8 cellular contexts compared by ENCODE assay signal in genomic region chr11:130390071-130390758, GRCh38. TPM values are rescaled to one million over a fixed set of nuclear protein-coding genes. Genes with fewer than 3 reads are reported as not detected.
DNase-seq lines count a peak whose midpoint lies in the region; ATAC-seq and TF ChIP-seq lines count a peak whose summit lies in the region.

No MANE protein-coding gene starts in this region.

- H3K79me2 ChIP-seq in GM23338 (replicated peaks; ENCODE audit: insufficient read depth) = no peaks in the 10 kb centered on the region

- H3F3A ChIP-seq in GM23338 (replicated peaks; ENCODE audit: low read depth) = no peaks in the 10 kb centered on the region

- DNase-seq in GM23338 (ENCODE audit: low spot score) (peak; percentile 55), OCI-M1 (lab: John Stamatoyannopoulos, UW) (peak; percentile 27), fibroblast of pulmonary artery (ENCODE audit: low read depth) (peak; percentile 78), posterior cingulate gyrus (peak in 6 of 10 donors; percentile 42 to 90 (median 56)), activated gamma-delta T cell treated with Interleukin-2 at 50 U/mL for 16 hours (no peak), endothelial cell (ENCODE audit: low spot score) (no peak), GM10266 (ENCODE audit: extremely low spot score) (no peak)

- H3K27ac Mint-ChIP-seq in GM23338 = no peak overlapping the region
- H3K27ac Mint-ChIP-seq in endothelial cell (ENCODE audit: unreplicated experiment) = no peak overlapping the region

- H3K36me3 ChIP-seq in GM23338 (ENCODE audit: insufficient read depth) = no peaks in the 10 kb centered on the region

- TF ChIP-seq CTCF in GM23338 (conservative IDR thresholded peaks at IDR 0.05; ENCODE audit: low read depth in 2 of 2) (peak; percentile 39 to 85), fibroblast of pulmonary artery (IDR thresholded peaks at IDR 0.05; ENCODE audit: low read length, missing control alignments) (peak; percentile 60), endothelial cell (IDR thresholded peaks at IDR 0.05; ENCODE audit: unreplicated experiment) (no peak), GM10266 (IDR thresholded peaks at IDR 0.05; ENCODE audit: control insufficient read depth, insufficient read depth, low read depth, missing control alignments) (no peak)

- H3K36me3 Mint-ChIP-seq in GM23338 (ENCODE audit: low read depth) (no peaks in the 10 kb centered on the region; the same call in 2 of the 3 replicates), endothelial cell (ENCODE audit: low read depth, unreplicated experiment) (no peaks in the 10 kb centered on the region)

- intact Hi-C loops in posterior cingulate gyrus (cut with DNase I) = loop anchor here (2.0 kb wide), 1 partner anchor 37 kb away; no protein-coding TSS in a partner anchor

- H3K9me2 ChIP-seq in GM23338 (ENCODE audit: insufficient read depth) = peaks cover 2% of the 10 kb centered on the region

- no peaks in the 10 kb centered on the region for H3K27me3 ChIP-seq in GM23338 (ENCODE audit: insufficient read depth)

- H3K4me3 Mint-ChIP-seq in GM23338 (no peak overlapping the region), endothelial cell (ENCODE audit: unreplicated experiment) (no peak overlapping the region)

- peaks cover 39% of the 10 kb centered on the region for H3K4me1 Mint-ChIP-seq in GM23338
- H3K4me1 Mint-ChIP-seq in endothelial cell (ENCODE audit: unreplicated experiment) = peaks cover 10% of the 10 kb centered on the region

- no peak overlapping the region for H3K4me2 ChIP-seq in GM23338

- no peak overlapping the region for H3K4me3 ChIP-seq in GM23338
- no peak overlapping the region for H3K4me3 ChIP-seq in fibroblast of pulmonary artery (replicated peaks; ENCODE audit: low read depth, low read length)

- H4K20me1 ChIP-seq in GM23338 (replicated peaks; ENCODE audit: insufficient read depth) = no peaks in the 10 kb centered on the region

- H3K4me1 ChIP-seq in GM23338 (ENCODE audit: insufficient read depth) = peaks cover 8% of the 10 kb centered on the region; the same call in 1 of the 2 replicates

- H3K27ac ChIP-seq in GM23338 (ENCODE audit: low read depth) = 0 out of 2 replicates have a peak overlapping the region, but pooled peaks have one; percentile 29

- H2AFZ ChIP-seq in GM23338 = no peak overlapping the region

- H3K27me3 Mint-ChIP-seq in GM23338 (ENCODE audit: insufficient read depth, low read depth, poor library complexity) = peaks cover 6% of the 10 kb centered on the region
- H3K27me3 Mint-ChIP-seq in endothelial cell (ENCODE audit: unreplicated experiment) = peaks cover 6% of the 10 kb centered on the region

- ATAC-seq in GM23338 (peak; percentile 74), GM18867 (IDR thresholded peaks at IDR 0.05; ENCODE audit: unreplicated experiment) (no peak)

- H3K9me3 Mint-ChIP-seq in GM23338 (no peaks in the 10 kb centered on the region), endothelial cell (ENCODE audit: unreplicated experiment) (no peaks in the 10 kb centered on the region)

TF ChIP-seq in GM23338, 12 proteins besides CTCF, POLR2A, EP300 and RAD21 (continues in another document):
- TF ChIP-seq, protein P1, sequence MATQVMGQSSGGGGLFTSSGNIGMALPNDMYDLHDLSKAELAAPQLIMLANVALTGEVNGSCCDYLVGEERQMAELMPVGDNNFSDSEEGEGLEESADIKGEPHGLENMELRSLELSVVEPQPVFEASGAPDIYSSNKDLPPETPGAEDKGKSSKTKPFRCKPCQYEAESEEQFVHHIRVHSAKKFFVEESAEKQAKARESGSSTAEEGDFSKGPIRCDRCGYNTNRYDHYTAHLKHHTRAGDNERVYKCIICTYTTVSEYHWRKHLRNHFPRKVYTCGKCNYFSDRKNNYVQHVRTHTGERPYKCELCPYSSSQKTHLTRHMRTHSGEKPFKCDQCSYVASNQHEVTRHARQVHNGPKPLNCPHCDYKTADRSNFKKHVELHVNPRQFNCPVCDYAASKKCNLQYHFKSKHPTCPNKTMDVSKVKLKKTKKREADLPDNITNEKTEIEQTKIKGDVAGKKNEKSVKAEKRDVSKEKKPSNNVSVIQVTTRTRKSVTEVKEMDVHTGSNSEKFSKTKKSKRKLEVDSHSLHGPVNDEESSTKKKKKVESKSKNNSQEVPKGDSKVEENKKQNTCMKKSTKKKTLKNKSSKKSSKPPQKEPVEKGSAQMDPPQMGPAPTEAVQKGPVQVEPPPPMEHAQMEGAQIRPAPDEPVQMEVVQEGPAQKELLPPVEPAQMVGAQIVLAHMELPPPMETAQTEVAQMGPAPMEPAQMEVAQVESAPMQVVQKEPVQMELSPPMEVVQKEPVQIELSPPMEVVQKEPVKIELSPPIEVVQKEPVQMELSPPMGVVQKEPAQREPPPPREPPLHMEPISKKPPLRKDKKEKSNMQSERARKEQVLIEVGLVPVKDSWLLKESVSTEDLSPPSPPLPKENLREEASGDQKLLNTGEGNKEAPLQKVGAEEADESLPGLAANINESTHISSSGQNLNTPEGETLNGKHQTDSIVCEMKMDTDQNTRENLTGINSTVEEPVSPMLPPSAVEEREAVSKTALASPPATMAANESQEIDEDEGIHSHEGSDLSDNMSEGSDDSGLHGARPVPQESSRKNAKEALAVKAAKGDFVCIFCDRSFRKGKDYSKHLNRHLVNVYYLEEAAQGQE (IDR thresholded peaks at IDR 0.05; ENCODE audit: unreplicated experiment) = no peak
- TF ChIP-seq ZNF331 (CRISPR knock-in tag; IDR thresholded peaks at IDR 0.05; ENCODE audit: low read depth) (no peak), JUNB (IDR thresholded peaks at IDR 0.05; ENCODE audit: unreplicated experiment) (no peak), ZNF114 (CRISPR knock-in tag; IDR thresholded peaks at IDR 0.05) (no peak), STAT1 (IDR thresholded peaks at IDR 0.05; ENCODE audit: unreplicated experiment) (no peak), NANOG (IDR thresholded peaks at IDR 0.05; ENCODE audit: borderline replicate concordance) (no peak), EZH2 (IDR thresholded peaks at IDR 0.05; ENCODE audit: low read depth, unreplicated experiment) (no peak), CREB1 (CRISPR knock-in tag; IDR thresholded peaks at IDR 0.05; ENCODE audit: low read depth) (no peak), POLR2AphosphoS5 (IDR thresholded peaks at IDR 0.05; ENCODE audit: low read depth) (no peak), EZH2phosphoT487 (IDR thresholded peaks at IDR 0.05; ENCODE audit: unreplicated experiment) (no peak)
- TF ChIP-seq, protein P2, sequence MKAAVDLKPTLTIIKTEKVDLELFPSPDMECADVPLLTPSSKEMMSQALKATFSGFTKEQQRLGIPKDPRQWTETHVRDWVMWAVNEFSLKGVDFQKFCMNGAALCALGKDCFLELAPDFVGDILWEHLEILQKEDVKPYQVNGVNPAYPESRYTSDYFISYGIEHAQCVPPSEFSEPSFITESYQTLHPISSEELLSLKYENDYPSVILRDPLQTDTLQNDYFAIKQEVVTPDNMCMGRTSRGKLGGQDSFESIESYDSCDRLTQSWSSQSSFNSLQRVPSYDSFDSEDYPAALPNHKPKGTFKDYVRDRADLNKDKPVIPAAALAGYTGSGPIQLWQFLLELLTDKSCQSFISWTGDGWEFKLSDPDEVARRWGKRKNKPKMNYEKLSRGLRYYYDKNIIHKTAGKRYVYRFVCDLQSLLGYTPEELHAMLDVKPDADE (IDR thresholded peaks at IDR 0.05) = no peak

RNA-seq across cellular contexts. Expression of gene ADAMTS8, which starts 38.2 kb away (rescaled TPM):
- 15.3 and 16.2 TPM in 2 replicates for total RNA-seq in GM23338 (2014; rRNA removed; shearing (Covaris generic))
- polyA plus RNA-seq in GM23338 (2016; fragmentation: Nextera tagmentation; extraction: Ambion mirVana) = 7.5 and 7.7 TPM in 2 replicates
- 0.31 TPM for total RNA-seq in endothelial cell (ENCODE audit: unreplicated experiment)

RNA-seq across cellular contexts. Expression of gene ADAMTS15, which starts 58.2 kb away (rescaled TPM):
- 5.6 and 7.7 TPM in 2 replicates for total RNA-seq in GM23338 (2014; rRNA removed; shearing (Covaris generic))
- polyA plus RNA-seq in GM23338 (2016; fragmentation: Nextera tagmentation; extraction: Ambion mirVana) = 0.38 and 0.42 TPM in 2 replicates
- 4.9 TPM for total RNA-seq in endothelial cell (ENCODE audit: unreplicated experiment)

Comparison
In these comparisons a context has a peak if more than half of its experiments do, and no peak if none do; other contexts are left out.
1. DNase-seq: peak in GM23338 (single experiment), OCI-M1 (single experiment), fibroblast of pulmonary artery (single experiment) and posterior cingulate gyrus (6 of 10); none in activated gamma-delta T cell treated with Interleukin-2 at 50 U/mL for 16 hours (single experiment), endothelial cell (single experiment) and GM10266 (single experiment).
2. CTCF ChIP-seq: peak in GM23338 (2 of 2) and fibroblast of pulmonary artery (single experiment); none in endothelial cell (single experiment) and GM10266 (single experiment).
3. RNA of gene ADAMTS8, which starts 38.2 kb away (total RNA-seq): 15.3 to 16.2 TPM in GM23338; 0.31 TPM in endothelial cell (single experiment); every median in the first group is over 10 times any median in the second.